9 cellular contexts compared by ENCODE assay signal in genomic region chr12:76685246-76685678, GRCh38.
DNase-seq lines count a peak whose midpoint lies in the region; FAIRE-seq and TF ChIP-seq lines count a peak whose summit lies in the region.
"Had no signal": no experiment of that assay in that cellular context is flagged by ENCODE, and none has a peak within 500 bp of the region (broad histone marks: within the 10 kb centered on the region; RNA-seq: fewer than 3 reads in every experiment).

No MANE protein-coding gene starts in this region.

- peak overlapping the region; percentile 48 for H3K27ac ChIP-seq in A673 (ENCODE audit: low read depth, low read length, poor library complexity, severe bottlenecking)
- H3K27ac ChIP-seq in trophoblast cell (ENCODE audit: low read depth, low read length), result no peak overlapping the region

- no peak overlapping the region for H3K9ac ChIP-seq in trophoblast cell (ENCODE audit: low read length)

- H3K4me2 ChIP-seq in trophoblast cell (ENCODE audit: low read length), result no peak overlapping the region

- H3K4me1 ChIP-seq in A673 (ENCODE audit: insufficient read depth, low read length, poor library complexity, severe bottlenecking) (peaks cover 43% of the 10 kb centered on the region), trophoblast cell (ENCODE audit: control insufficient read depth in 1 of 2, insufficient read depth in 2 of 2, low read length in 2 of 2) (peaks cover 0 to 7% of the 10 kb centered on the region in 2 experiments)

- H3K23ac ChIP-seq in trophoblast cell (ENCODE audit: low read length), result no peak overlapping the region

- intact Hi-C loops in A673 (cut with micrococcal nuclease; ENCODE audit: unreplicated experiment), result loop anchor here (5.0 kb wide), 1 partner anchor 77 kb away; the partner anchor contains the start of gene ZDHHC17

- no peak for TF ChIP-seq CTCF in A673 (conservative IDR thresholded peaks at IDR 0.05; ENCODE audit: low read depth, low read length)

- no peak overlapping the region for H2BK12ac ChIP-seq in trophoblast cell (ENCODE audit: low read length)

- no peak overlapping the region for H3K18ac ChIP-seq in trophoblast cell (ENCODE audit: low read length)

- no peak overlapping the region for H3K4ac ChIP-seq in trophoblast cell (ENCODE audit: low read depth, low read length)

- no peaks in the 10 kb centered on the region for H3K9me3 ChIP-seq in A673 (ENCODE audit: low read depth, low read length, poor library complexity, severe bottlenecking)
- no peaks in the 10 kb centered on the region for H3K9me3 ChIP-seq in trophoblast cell (ENCODE audit: insufficient read depth, low read depth, low read length)

- H3K14ac ChIP-seq in trophoblast cell (ENCODE audit: low read length), result no peak overlapping the region

- H2BK5ac ChIP-seq in trophoblast cell (ENCODE audit: low read depth, low read length, poor library complexity), result no peak overlapping the region

- CTCF ChIA-PET in A673 (lab: Charles Lee), result interaction anchor here (1.6 kb wide), 1 partner anchor 135 kb away, joined by 3 read pairs; no protein-coding TSS in a partner anchor

- H2AK5ac ChIP-seq in trophoblast cell (ENCODE audit: low read length), result no peak overlapping the region

- no TSS peak for BruUV-seq in A673 (replicated peaks; lab: Mats Ljungman, UMichigan)

- POLR2A ChIA-PET in A673 (lab: Charles Lee; ENCODE audit: low non-redundant PET), result no interaction called here

- no peak overlapping the region for H4K12ac ChIP-seq in trophoblast cell (ENCODE audit: low read depth, low read length)

- no peak for TF ChIP-seq POLR2A in GM12891 (IDR thresholded peaks at IDR 0.05; ENCODE audit: low read depth, low read length)

- peaks cover 4% of the 10 kb centered on the region for H3K79me1 ChIP-seq in trophoblast cell (ENCODE audit: low read length)

- H3K36me3 ChIP-seq in A673 (ENCODE audit: insufficient read depth, low read length, poor library complexity, severe bottlenecking), result no peaks in the 10 kb centered on the region
- H3K36me3 ChIP-seq in trophoblast cell (ENCODE audit: control insufficient read depth in 1 of 2, insufficient read depth in 2 of 2, low read length in 2 of 2), result no peaks in the 10 kb centered on the region

- no peak overlapping the region for H4K8ac ChIP-seq in trophoblast cell (ENCODE audit: low read depth, low read length)

- no peak overlapping the region for H2AFZ ChIP-seq in trophoblast cell (ENCODE audit: insufficient read depth, low read length, poor library complexity)

- no peak overlapping the region for H4K91ac ChIP-seq in trophoblast cell (ENCODE audit: low read depth, low read length)

- H3K27me3 ChIP-seq in A673 (replicated peaks; ENCODE audit: insufficient read depth, low read depth, low read length, poor library complexity) (no peaks in the 10 kb centered on the region), trophoblast cell (ENCODE audit: insufficient read depth, low read length) (no peaks in the 10 kb centered on the region)

- H2BK120ac ChIP-seq in trophoblast cell (ENCODE audit: insufficient read depth, low read length, poor library complexity), result no peak overlapping the region

- no peak for FAIRE-seq in GM12891 (lab: Jason Lieb, UNC)

- no peaks in the 10 kb centered on the region for H3K79me2 ChIP-seq in trophoblast cell (ENCODE audit: control insufficient read depth, insufficient read depth, low read length, poor library complexity)

- DNase-seq in A673 (ENCODE audit: low spot score) (peak; percentile 80), NCI-H187 treated with DMSO at 0.1 percent for 48 hours (lab: John Stamatoyannopoulos, UW) (peak; percentile 32), cerebellum (ENCODE audit: low spot score) (peak; percentile 58), medulla oblongata (ENCODE audit: extremely low spot score) (peak; percentile 55), COLO829 (ENCODE audit: low spot score) (no peak), GM12891 (ENCODE audit: insufficient read length, low spot score) (no peak), trophoblast cell (no peak)
- no peak for DNase-seq in activated CD4-positive, CD25-positive, alpha-beta regulatory T cell (lab: John Stamatoyannopoulos, UW)
- DNase-seq: kidney glomerular epithelial cell had no signal

- no CpG with 5 or more reads among the region's 5 CpGs for WGBS in trophoblast cell (ENCODE audit: extremely low coverage, insufficient coverage, insufficient read length)

- H3K4me3 ChIP-seq in A673 (ENCODE audit: low read depth, low read length, poor library complexity, severe bottlenecking), result no peak overlapping the region
- no peak overlapping the region for H3K4me3 ChIP-seq in trophoblast cell (ENCODE audit: low read depth, low read length)

TF ChIP-seq in GM12891, 5 proteins besides CTCF, POLR2A, EP300 and RAD21:
- no peak for TF ChIP-seq POLR2AphosphoS5 (IDR thresholded peaks at IDR 0.05; ENCODE audit: low read depth, low read length)
- TF ChIP-seq PAX5 (IDR thresholded peaks at IDR 0.05; ENCODE audit: insufficient read depth, low read length, severe bottlenecking), result no peak
- no peak for TF ChIP-seq SPI1 (IDR thresholded peaks at IDR 0.05; ENCODE audit: low read depth, low read length)
- TF ChIP-seq TAF1 (IDR thresholded peaks at IDR 0.05; ENCODE audit: low read depth, low read length), result no peak
- no peak for TF ChIP-seq POU2F2 (IDR thresholded peaks at IDR 0.05; ENCODE audit: low read depth, low read length)

Comparison
In these comparisons a context has a peak if more than half of its experiments do, and no peak if none do; other contexts are left out.
1. DNase-seq: peak in A673 (single experiment), NCI-H187 treated with DMSO at 0.1 percent for 48 hours (single experiment), cerebellum (single experiment) and medulla oblongata (single experiment); none in COLO829 (single experiment), activated CD4-positive, CD25-positive, alpha-beta regulatory T cell (0 of 4), GM12891 (single experiment) and trophoblast cell (0 of 2).